In the genomic region with DNA sequence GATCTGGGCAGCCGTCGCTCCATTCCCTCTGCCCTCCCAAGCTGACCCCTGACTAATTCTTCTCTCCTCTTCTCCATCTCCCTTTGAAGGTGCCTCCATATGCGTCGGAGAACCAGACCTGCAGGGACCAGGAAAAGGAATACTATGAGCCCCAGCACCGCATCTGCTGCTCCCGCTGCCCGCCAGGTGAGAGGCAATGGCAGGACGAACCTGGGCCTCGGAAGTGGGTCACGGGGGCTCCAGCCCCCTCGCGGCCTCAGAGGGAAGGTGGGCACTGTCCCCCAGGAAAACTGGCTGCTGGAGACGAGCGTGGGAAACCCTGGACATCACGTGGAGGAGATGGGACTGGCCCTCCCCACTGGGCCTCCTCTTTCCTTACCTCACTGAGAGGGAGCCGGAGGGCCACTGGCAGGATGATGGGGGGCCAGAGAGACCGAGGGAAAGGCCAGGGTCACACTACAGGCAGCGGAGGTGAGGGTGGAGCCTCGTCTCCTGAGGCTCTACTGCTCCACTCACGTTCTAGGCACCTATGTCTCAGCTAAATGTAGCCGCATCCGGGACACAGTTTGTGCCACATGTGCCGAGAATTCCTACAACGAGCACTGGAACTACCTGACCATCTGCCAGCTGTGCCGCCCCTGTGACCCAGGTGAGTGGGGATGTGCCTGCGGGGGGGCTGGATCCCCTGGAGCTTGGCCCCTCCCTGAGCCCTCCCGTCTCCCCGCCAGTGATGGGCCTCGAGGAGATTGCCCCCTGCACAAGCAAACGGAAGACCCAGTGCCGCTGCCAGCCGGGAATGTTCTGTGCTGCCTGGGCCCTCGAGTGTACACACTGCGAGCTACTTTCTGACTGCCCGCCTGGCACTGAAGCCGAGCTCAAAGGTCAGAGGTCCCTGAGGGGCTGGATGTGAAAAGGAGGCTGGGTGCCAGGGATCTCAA, we compare ENCODE assay signal across 9 cellular contexts. TPM values are rescaled to one million over a fixed set of nuclear protein-coding genes. Genes with fewer than 3 reads are reported as not detected.
A peak's percentile ranks its signal among the peaks of the same experiment; 100 is the strongest.
DNase-seq lines count a peak whose midpoint lies in the region; ATAC-seq and TF ChIP-seq lines count a peak whose summit lies in the region.
"Had no signal": no experiment of that assay in that cellular context is flagged by ENCODE, and none has a peak within 500 bp of the region (broad histone marks: within the 10 kb centered on the region; RNA-seq: fewer than 3 reads in every experiment).

No MANE protein-coding gene starts in this region.

- peak overlapping the region; percentile 57 to 90 for H3K4me3 ChIP-seq in gastroesophageal sphincter
- H3K4me3 ChIP-seq in prostate gland = peak overlapping the region; percentile 66 to 81

- H3K9me3 Mint-ChIP-seq in CD14-positive monocyte = no peaks in the 10 kb centered on the region

- TF ChIP-seq CTCF in CD14-positive monocyte (IDR thresholded peaks at IDR 0.05) (no peak), gastroesophageal sphincter (IDR thresholded peaks at IDR 0.05) (no peak), prostate gland (IDR thresholded peaks at IDR 0.05) (no peak)

- intact Hi-C loops in CD14-positive monocyte (cut with micrococcal nuclease) (loop anchor here in 1 of 2 donors (5.0 kb wide), 1 partner anchor 62 kb away; no protein-coding TSS in a partner anchor), prostate gland (cut with DNase I) (loop anchor here (2.0 kb wide), 1 partner anchor 48 kb away; no protein-coding TSS in a partner anchor)

- H3K27me3 ChIP-seq in gastroesophageal sphincter (no peaks in the 10 kb centered on the region), prostate gland (replicated peaks; ENCODE audit: insufficient read depth) (no peaks in the 10 kb centered on the region)

- H3K4me1 Mint-ChIP-seq in CD14-positive monocyte = peaks cover 83% of the 10 kb centered on the region
- peaks cover 8% of the 10 kb centered on the region for H3K4me1 Mint-ChIP-seq in T-helper 17 cell

- DNase-seq in CD14-positive monocyte (ENCODE audit: low spot score) (no peak), T-helper 17 cell (no peak), prostate gland (ENCODE audit: low spot score) (no peak), NK-92 (lab: John Stamatoyannopoulos, UW; ENCODE audit: unreplicated experiment) (no peak), anterior cingulate cortex (lab: John Stamatoyannopoulos, UW) (no peak), AG08395 (ENCODE audit: low spot score) (no peak), KBM-7 (no peak)
- DNase-seq: NCI-H69 had no signal

- in situ Hi-C loops in KBM-7 (cut with MboI; ENCODE audit: low pct_unique_long_range_greater_than_20kb, low sequenced_read_pairs) = no loop called here

- peaks cover 0 to 40% of the 10 kb centered on the region in 2 donors for H3K36me3 ChIP-seq in gastroesophageal sphincter
- H3K36me3 ChIP-seq in prostate gland = no peaks in the 10 kb centered on the region

- no peak for TF ChIP-seq EP300 in gastroesophageal sphincter (IDR thresholded peaks at IDR 0.05)

- H3K4me3 Mint-ChIP-seq in CD14-positive monocyte (peak overlapping the region; percentile 88 to 95), T-helper 17 cell (peak overlapping the region; percentile 36)

- H3K36me3 Mint-ChIP-seq in CD14-positive monocyte (peaks cover 33 to 43% of the 10 kb centered on the region in 2 donors), T-helper 17 cell (ENCODE audit: low read depth) (peaks cover 2% of the 10 kb centered on the region)

- H3K27me3 Mint-ChIP-seq in CD14-positive monocyte (ENCODE audit: low read depth in 3 of 3) = no peaks in the 10 kb centered on the region
- H3K27me3 Mint-ChIP-seq in T-helper 17 cell = peaks cover 48% of the 10 kb centered on the region

- H3K9me3 ChIP-seq in T-helper 17 cell (ENCODE audit: control insufficient read depth, low read length, poor library complexity, severe bottlenecking) = no peaks in the 10 kb centered on the region
- no peaks in the 10 kb centered on the region for H3K9me3 ChIP-seq in gastroesophageal sphincter
- no peaks in the 10 kb centered on the region for H3K9me3 ChIP-seq in prostate gland

- peak overlapping the region; percentile 83 to 92 (median 88) for H3K27ac Mint-ChIP-seq in CD14-positive monocyte
- no peak overlapping the region for H3K27ac Mint-ChIP-seq in T-helper 17 cell

- no peak for TF ChIP-seq POLR2A in gastroesophageal sphincter (IDR thresholded peaks at IDR 0.05)
- no peak for TF ChIP-seq POLR2A in prostate gland (IDR thresholded peaks at IDR 0.05)

- H3K4me1 ChIP-seq in gastroesophageal sphincter (peaks cover 0 to 71% (median 23%) of the 10 kb centered on the region in 3 donors), prostate gland (replicated peaks) (peaks cover 28% of the 10 kb centered on the region)

- 71% methylated on average over 6 of the region's 36 CpGs; no CpG with 5 or more reads in 1 of the 2 donors for WGBS in gastroesophageal sphincter (ENCODE audit: low coverage in 1 of 2), 2 donors
- WGBS in prostate gland = 35% methylated on average over 35 of the region's 36 CpGs

- H3K27ac ChIP-seq in gastroesophageal sphincter = peak overlapping the region; percentile 68 to 97 (median 96)
- H3K27ac ChIP-seq in prostate gland = peak overlapping the region; percentile 96

- no peak for ATAC-seq in T-helper 17 cell
- no peak for ATAC-seq in gastroesophageal sphincter

RNA-seq across cellular contexts. Expression of a gene that starts 0.8 kb away (rescaled TPM):
- 10 to 100 TPM; 56.4 to 60.6 TPM for polyA plus RNA-seq in CD14-positive monocyte
- total RNA-seq in T-helper 17 cell (1 to 10 TPM in 1 of 2 donors, under 1 TPM in 1; 0.47 to 1.4 TPM), gastroesophageal sphincter (100 to 1,000 TPM in 3 of 4 donors, 10 to 100 TPM in 1; 86.5 to 139 (median 119) TPM), prostate gland (100 to 1,000 TPM; 186 to 264 TPM)

RNA-seq across cellular contexts. Expression of a gene that starts 9.4 kb away (rescaled TPM):
- polyA plus RNA-seq in CD14-positive monocyte = under 1 TPM; 0.11 to 0.63 TPM
- total RNA-seq in T-helper 17 cell = 1 to 10 TPM; 2.1 to 2.8 TPM
- 10 to 100 TPM in 1 of 4 donors, 1 to 10 TPM in 1, under 1 TPM in 1, not detected in 1; 0.62 to 19.9 (median 5.2) TPM for total RNA-seq in gastroesophageal sphincter
- 100 to 1,000 TPM; 128 to 211 TPM for total RNA-seq in prostate gland

RNA-seq across cellular contexts. Expression of a gene that starts 42.9 kb away (rescaled TPM):
- polyA plus RNA-seq in CD14-positive monocyte = 100 to 1,000 TPM; 108 to 157 TPM
- total RNA-seq in T-helper 17 cell = 10 to 100 TPM; 22.4 to 23.0 TPM
- total RNA-seq in gastroesophageal sphincter = 100 to 1,000 TPM; 150 to 356 (median 227) TPM
- total RNA-seq in prostate gland = 100 to 1,000 TPM in 1 of 2 donors, 10 to 100 TPM in 1; 91.1 to 168 TPM

RNA-seq across cellular contexts. Expression of a gene that starts 60.0 kb away (rescaled TPM):
- polyA plus RNA-seq in CD14-positive monocyte = 1 to 10 TPM in 1 of 2 donors, under 1 TPM in 1; 0.88 to 1.2 TPM
- total RNA-seq in T-helper 17 cell (10 to 100 TPM; 66.7 to 76.1 TPM), gastroesophageal sphincter (under 1 TPM in 2 of 4 donors, not detected in 2; 0.45 to 0.89 TPM), prostate gland (1 to 10 TPM; 1.5 to 2.5 TPM)

Comparison
In these comparisons a context has a peak if more than half of its experiments do, and no peak if none do; other contexts are left out.
1. RNA of a gene that starts 0.8 kb away (total RNA-seq): 186 to 264 TPM in prostate gland and 86.5 to 139 TPM in gastroesophageal sphincter; 0.47 to 1.4 TPM in T-helper 17 cell; every median in the first group is over 10 times any median in the second.
2. RNA of a gene that starts 9.4 kb away (total RNA-seq): 128 to 211 TPM in prostate gland; 0.62 to 19.9 TPM in gastroesophageal sphincter and 2.1 to 2.8 TPM in T-helper 17 cell; every median in the first group is over 4 times any median in the second.